In genomic region chr1:246517391-246517790, GRCh38 we compare ENCODE assay signal across 35 cellular contexts. TPM values are rescaled to one million over a fixed set of nuclear protein-coding genes. Genes with fewer than 3 reads are reported as not detected.
DNase-seq lines count a peak whose midpoint lies in the region; ATAC-seq and TF ChIP-seq lines count a peak whose summit lies in the region.
"Had no signal": no experiment of that assay in that cellular context is flagged by ENCODE, and none has a peak within 500 bp of the region (broad histone marks: within the 10 kb centered on the region; RNA-seq: fewer than 3 reads in every experiment).

No MANE protein-coding gene starts in this region.

- no peak overlapping the region for H3K4me3 ChIP-seq in endodermal cell (ENCODE audit: low read length)
- no peak overlapping the region for H3K4me3 ChIP-seq in neuronal stem cell (ENCODE audit: low read length in 2 of 2)
- H3K4me3 ChIP-seq: A549; BLaER1; BLaER1 treated with 17β-estradiol and CSF1 and Interleukin-3, amounts not matched to agents 10 nM and 100 nM had no signal

- H2AK5ac ChIP-seq in neuronal stem cell (ENCODE audit: low read depth, low read length) = peak overlapping the region; percentile 84

- no peak overlapping the region for H2AFZ ChIP-seq in neuronal stem cell (ENCODE audit: low read length)

- H3K36me3 Mint-ChIP-seq in activated CD8-positive, alpha-beta memory T cell treated with anti-CD3 and anti-CD28 coated beads, Interleukin-2, amount 10 ng/mL, durations not matched to agents 7 days and 5 days = peaks cover 17% of the 10 kb centered on the region
- no peaks in the 10 kb centered on the region for H3K36me3 Mint-ChIP-seq in endodermal cell (ENCODE audit: low read depth)
- H3K36me3 Mint-ChIP-seq in glutamatergic neuron (ENCODE audit: unreplicated experiment) = peaks cover 6% of the 10 kb centered on the region
- H3K36me3 Mint-ChIP-seq: CD14-positive monocyte; CD4-positive, CD25-positive, alpha-beta regulatory T cell; CD8-positive, alpha-beta T cell had no signal

- H3K36me3 ChIP-seq in endodermal cell (ENCODE audit: control insufficient read depth, insufficient read depth, low read length) (no peaks in the 10 kb centered on the region), neuronal stem cell (replicated peaks in 1 of 2; ENCODE audit: control insufficient read depth in 2 of 2, insufficient read depth in 2 of 2, low read length in 2 of 2) (no peaks in the 10 kb centered on the region)
- H3K36me3 ChIP-seq: BE2C, BLaER1 had no signal

- TF ChIP-seq CTCF in endodermal cell (conservative IDR thresholded peaks at IDR 0.05) (no peak), glutamatergic neuron (IDR thresholded peaks at IDR 0.05; ENCODE audit: partially characterized antibody, unreplicated experiment) (no peak)

- no peaks in the 10 kb centered on the region for H3K27me3 Mint-ChIP-seq in activated CD8-positive, alpha-beta memory T cell treated with anti-CD3 and anti-CD28 coated beads, Interleukin-2, amount 10 ng/mL, durations not matched to agents 7 days and 5 days
- H3K27me3 Mint-ChIP-seq in endodermal cell (ENCODE audit: insufficient read depth) = peaks cover 8% of the 10 kb centered on the region
- peaks cover 12% of the 10 kb centered on the region for H3K27me3 Mint-ChIP-seq in glutamatergic neuron (ENCODE audit: unreplicated experiment)
- H3K27me3 Mint-ChIP-seq: B cell; CD4-positive, alpha-beta memory T cell; CD4-positive, alpha-beta T cell; CD4-positive, CD25-positive, alpha-beta regulatory T cell; CD8-positive, alpha-beta memory T cell had no signal

- H2BK15ac ChIP-seq in neuronal stem cell (ENCODE audit: low read length) = no peak overlapping the region

- no peak overlapping the region for H3K27ac Mint-ChIP-seq in activated CD8-positive, alpha-beta memory T cell treated with anti-CD3 and anti-CD28 coated beads, Interleukin-2, amount 10 ng/mL, durations not matched to agents 7 days and 5 days
- H3K27ac Mint-ChIP-seq in endodermal cell = no peak overlapping the region
- H3K27ac Mint-ChIP-seq in glutamatergic neuron (ENCODE audit: unreplicated experiment) = no peak overlapping the region
- H3K27ac Mint-ChIP-seq: B cell; CD4-positive, alpha-beta memory T cell; CD4-positive, alpha-beta T cell; CD4-positive, CD25-positive, alpha-beta regulatory T cell; CD8-positive, alpha-beta memory T cell; CD8-positive, alpha-beta T cell had no signal

- ATAC-seq in activated CD8-positive, alpha-beta memory T cell treated with anti-CD3 and anti-CD28 coated beads, Interleukin-2, amount 10 ng/mL, durations not matched to agents 7 days and 5 days = no peak
- ATAC-seq: A549; CD8-positive, alpha-beta T cell had no signal

- H2BK120ac ChIP-seq in neuronal stem cell (ENCODE audit: low read depth, low read length) = no peak overlapping the region

- DNase-seq in activated CD8-positive, alpha-beta memory T cell treated with anti-CD3 and anti-CD28 coated beads, Interleukin-2, amount 10 ng/mL, durations not matched to agents 7 days and 5 days = peak; percentile 29
- no peak for DNase-seq in activated CD8-positive, alpha-beta memory T cell treated with anti-CD3 and anti-CD28 coated beads, Interleukin-2, amount 50 U/mL, for 4 hours
- DNase-seq in endodermal cell (peak; percentile 26), islet precursor cell (peak; percentile 32), neuronal stem cell (ENCODE audit: low spot score) (no peak), glutamatergic neuron (no peak), NCI-H82 (lab: John Stamatoyannopoulos, UW) (no peak), NCI-H526 treated with DMSO at 0.1 percent for 48 hours (lab: John Stamatoyannopoulos, UW) (no peak)
- DNase-seq: 8988T; ACHN; AML-193; BE2C; C1 segment of cervical spinal cord; Caco-2; Calu3; CD4-positive, alpha-beta memory T cell; CD4-positive, alpha-beta T cell; CD4-positive, CD25-positive, alpha-beta regulatory T cell; CD8-positive, alpha-beta memory T cell; CD8-positive, alpha-beta T cell; COR-L47; DMS 273 treated with DMSO at 0.1 percent for 48 hours; DMS153; DMS53; DMS79; DMS79 treated with DMSO at 0.1 percent for 48 hours; DND-41; EL had no signal

- no peaks in the 10 kb centered on the region for H3K27me3 ChIP-seq in endodermal cell (ENCODE audit: control insufficient read depth, insufficient read depth, low read length, poor library complexity, severe bottlenecking)
- H3K27me3 ChIP-seq in neuronal stem cell (ENCODE audit: control insufficient read depth in 3 of 3, insufficient read depth in 3 of 3, low read depth in 1 of 3, low read length in 3 of 3) = no peaks in the 10 kb centered on the region
- H3K27me3 ChIP-seq: BE2C; BLaER1; BLaER1 treated with 17β-estradiol and CSF1 and Interleukin-3, amounts not matched to agents 10 nM and 100 nM had no signal

- no peak overlapping the region for H2BK12ac ChIP-seq in neuronal stem cell (ENCODE audit: low read length)

- peak overlapping the region; percentile 85 for H3K23ac ChIP-seq in neuronal stem cell (ENCODE audit: low read depth, low read length, poor library complexity)

- 81 to 88% methylated on average over 6 to 7 of the region's 7 CpGs for WGBS in endodermal cell (ENCODE audit: insufficient coverage in 1 of 2, insufficient read length in 1 of 2), 2 experiments
- WGBS in neuronal stem cell (ENCODE audit: extremely low coverage in 2 of 2, insufficient read length in 2 of 2, insufficient replicate concordance in 1 of 2), 2 donors = no CpG with 5 or more reads among the region's 7 CpGs

- no peak overlapping the region for H4K91ac ChIP-seq in neuronal stem cell (ENCODE audit: low read depth, low read length, poor library complexity)

- no peak overlapping the region for H3K4me3 Mint-ChIP-seq in activated CD8-positive, alpha-beta memory T cell treated with anti-CD3 and anti-CD28 coated beads, Interleukin-2, amount 10 ng/mL, durations not matched to agents 7 days and 5 days
- H3K4me3 Mint-ChIP-seq in endodermal cell (no peak overlapping the region), glutamatergic neuron (ENCODE audit: unreplicated experiment) (no peak overlapping the region)
- H3K4me3 Mint-ChIP-seq: B cell; CD14-positive monocyte; CD4-positive, alpha-beta memory T cell; CD4-positive, alpha-beta T cell; CD4-positive, CD25-positive, alpha-beta regulatory T cell; CD8-positive, alpha-beta T cell had no signal

- H3K18ac ChIP-seq in neuronal stem cell (ENCODE audit: low read length) = no peak overlapping the region

- no peak overlapping the region for H4K8ac ChIP-seq in neuronal stem cell (ENCODE audit: low read depth, low read length)

- no peak overlapping the region for H3K27ac ChIP-seq in endodermal cell (ENCODE audit: low read depth, low read length)
- H3K27ac ChIP-seq in neuronal stem cell (replicated peaks; ENCODE audit: low read length) = no peak overlapping the region
- H3K27ac ChIP-seq: 22Rv1; A549; BLaER1; BLaER1 treated with 17β-estradiol and CSF1 and Interleukin-3, amounts not matched to agents 10 nM and 100 nM; C4-2B had no signal

- peaks cover 16% of the 10 kb centered on the region for H3K9me3 Mint-ChIP-seq in activated CD8-positive, alpha-beta memory T cell treated with anti-CD3 and anti-CD28 coated beads, Interleukin-2, amount 10 ng/mL, durations not matched to agents 7 days and 5 days (ENCODE audit: low read depth)
- H3K9me3 Mint-ChIP-seq in endodermal cell = peaks cover 42% of the 10 kb centered on the region
- peaks cover 16% of the 10 kb centered on the region for H3K9me3 Mint-ChIP-seq in glutamatergic neuron (ENCODE audit: unreplicated experiment)
- H3K9me3 Mint-ChIP-seq: CD4-positive, alpha-beta T cell had no signal

- peaks cover 15% of the 10 kb centered on the region for H3K9me3 ChIP-seq in endodermal cell (ENCODE audit: control insufficient read depth, low read length)
- peaks cover 28 to 32% of the 10 kb centered on the region in 2 donors for H3K9me3 ChIP-seq in neuronal stem cell (replicated peaks in 1 of 2; ENCODE audit: control insufficient read depth in 2 of 2, insufficient read depth in 1 of 2, low read depth in 1 of 2, low read length in 2 of 2)

- peaks cover 8% of the 10 kb centered on the region for H3K4me1 Mint-ChIP-seq in activated CD8-positive, alpha-beta memory T cell treated with anti-CD3 and anti-CD28 coated beads, Interleukin-2, amount 10 ng/mL, durations not matched to agents 7 days and 5 days
- no peaks in the 10 kb centered on the region for H3K4me1 Mint-ChIP-seq in endodermal cell
- no peaks in the 10 kb centered on the region for H3K4me1 Mint-ChIP-seq in glutamatergic neuron (ENCODE audit: low read depth, unreplicated experiment)
- H3K4me1 Mint-ChIP-seq: B cell; CD14-positive monocyte; CD4-positive, CD25-positive, alpha-beta regulatory T cell had no signal

- no peaks in the 10 kb centered on the region for H3K79me1 ChIP-seq in neuronal stem cell (ENCODE audit: low read depth, low read length)

- no peak overlapping the region for H3K14ac ChIP-seq in neuronal stem cell (ENCODE audit: low read length)

- H3K4me2 ChIP-seq in neuronal stem cell (ENCODE audit: insufficient read depth, low read length, poor library complexity, severe bottlenecking) = no peak overlapping the region
- H3K4me2 ChIP-seq: A549; BLaER1; BLaER1 treated with 17β-estradiol and CSF1 and Interleukin-3, amounts not matched to agents 10 nM and 100 nM had no signal

- H3K4ac ChIP-seq in neuronal stem cell (ENCODE audit: low read length) = no peak overlapping the region

- CTCF ChIA-PET in activated CD8-positive, alpha-beta memory T cell treated with anti-CD3 and anti-CD28 coated beads, Interleukin-2, amount 10 ng/mL, durations not matched to agents 7 days and 5 days (lab: Charles Lee) = no interaction called here

- no peaks in the 10 kb centered on the region for H3K4me1 ChIP-seq in endodermal cell (ENCODE audit: control insufficient read depth, insufficient read depth, low read length)
- no peaks in the 10 kb centered on the region for H3K4me1 ChIP-seq in neuronal stem cell (ENCODE audit: control insufficient read depth in 2 of 2, insufficient read depth in 1 of 2, low read depth in 1 of 2, low read length in 2 of 2)
- H3K4me1 ChIP-seq: A549; BE2C; BLaER1; BLaER1 treated with 17β-estradiol and CSF1 and Interleukin-3, amounts not matched to agents 10 nM and 100 nM; Caco-2 had no signal

- no peak overlapping the region for H3K9ac ChIP-seq in endodermal cell (ENCODE audit: extremely low read depth, low read length, poor library complexity, severe bottlenecking)
- no peak overlapping the region for H3K9ac ChIP-seq in neuronal stem cell (ENCODE audit: low read depth, low read length, poor library complexity)
- H3K9ac ChIP-seq: BLaER1; BLaER1 treated with 17β-estradiol and CSF1 and Interleukin-3, amounts not matched to agents 10 nM and 100 nM had no signal

- H2BK5ac ChIP-seq in neuronal stem cell (ENCODE audit: low read length) = no peak overlapping the region

RNA-seq across cellular contexts. Expression of gene SMYD3, which starts 10.3 kb away (rescaled TPM):
- total RNA-seq in activated CD8-positive, alpha-beta memory T cell treated with anti-CD3 and anti-CD28 coated beads, Interleukin-2, amount 10 ng/mL, durations not matched to agents 7 days and 5 days = 10 to 100 TPM; 18.1 to 26.8 TPM
- total RNA-seq in endodermal cell (10 to 100 TPM; 32.3 to 45.8 TPM), glutamatergic neuron (ENCODE audit: unreplicated experiment) (35.4 TPM)
- 54.2 TPM for polyA plus RNA-seq in endodermal cell (2013, experiment 1 of 2)
- 60.3 TPM for polyA plus RNA-seq in endodermal cell (2013, experiment 2 of 2)
- 41.7 TPM for polyA plus RNA-seq in neuronal stem cell (2013, experiment 1 of 2)
- 42.8 TPM for polyA plus RNA-seq in neuronal stem cell (2013, experiment 2 of 2)

RNA-seq across cellular contexts. Expression of gene TFB2M, which starts 48.7 kb away (rescaled TPM):
- total RNA-seq in activated CD8-positive, alpha-beta memory T cell treated with anti-CD3 and anti-CD28 coated beads, Interleukin-2, amount 10 ng/mL, durations not matched to agents 7 days and 5 days = 10 to 100 TPM in 1 of 2 experiments, 1 to 10 TPM in 1; 7.2 to 13.9 TPM
- total RNA-seq in endodermal cell = 10 to 100 TPM; 13.2 to 13.7 TPM
- 14.2 TPM for polyA plus RNA-seq in endodermal cell (2013, experiment 1 of 2)
- polyA plus RNA-seq in endodermal cell (2013, experiment 2 of 2) = 14.4 TPM
- polyA plus RNA-seq in neuronal stem cell (2013, experiment 1 of 2) = 10.4 TPM
- 10.6 TPM for polyA plus RNA-seq in neuronal stem cell (2013, experiment 2 of 2)
- 6.5 TPM for total RNA-seq in glutamatergic neuron (ENCODE audit: unreplicated experiment)

RNA-seq across cellular contexts. Expression of gene CNST, which starts 48.9 kb away (rescaled TPM):
- 10 to 100 TPM; 27.3 to 30.2 TPM for total RNA-seq in activated CD8-positive, alpha-beta memory T cell treated with anti-CD3 and anti-CD28 coated beads, Interleukin-2, amount 10 ng/mL, durations not matched to agents 7 days and 5 days
- total RNA-seq in endodermal cell = 10 to 100 TPM; 14.7 to 20.3 TPM
- 11.6 TPM for polyA plus RNA-seq in endodermal cell (2013, experiment 1 of 2)
- polyA plus RNA-seq in endodermal cell (2013, experiment 2 of 2) = 12.0 TPM
- polyA plus RNA-seq in neuronal stem cell (2013, experiment 1 of 2) = 8.5 TPM
- 8.6 TPM for polyA plus RNA-seq in neuronal stem cell (2013, experiment 2 of 2)
- 87.2 TPM for total RNA-seq in glutamatergic neuron (ENCODE audit: unreplicated experiment)

Comparison
In these comparisons a context has a peak if more than half of its experiments do, and no peak if none do; other contexts are left out.
1. DNase-seq: peak in activated CD8-positive, alpha-beta memory T cell treated with anti-CD3 and anti-CD28 coated beads, Interleukin-2, amount 10 ng/mL, durations not matched to agents 7 days and 5 days (single experiment), endodermal cell (single experiment) and islet precursor cell (single experiment); none in activated CD8-positive, alpha-beta memory T cell treated with anti-CD3 and anti-CD28 coated beads, Interleukin-2, amount 50 U/mL, for 4 hours (single experiment), neuronal stem cell (single experiment), glutamatergic neuron (single experiment), NCI-H82 (single experiment) and NCI-H526 treated with DMSO at 0.1 percent for 48 hours (single experiment).